ENCODE assay signal across 17 cellular contexts in genomic region chr2:40352321-40353099, GRCh38.
DNase-seq lines count a peak whose midpoint lies in the region; ATAC-seq and TF ChIP-seq lines count a peak whose summit lies in the region.
"Had no signal": no experiment of that assay in that cellular context is flagged by ENCODE, and none has a peak within 500 bp of the region (broad histone marks: within the 10 kb centered on the region; RNA-seq: fewer than 3 reads in every experiment).

No MANE protein-coding gene starts in this region.

- no peaks in the 10 kb centered on the region for H3K4me1 Mint-ChIP-seq in activated naive CD8-positive, alpha-beta T cell treated with anti-CD3 and anti-CD28 coated beads for 36 hours
- H3K4me1 Mint-ChIP-seq in progenitor cell of endocrine pancreas (ENCODE audit: low read depth) = no peaks in the 10 kb centered on the region
- H3K4me1 Mint-ChIP-seq: endodermal cell, GM23338 had no signal

- H3K4me3 Mint-ChIP-seq in activated naive CD8-positive, alpha-beta T cell treated with anti-CD3 and anti-CD28 coated beads for 36 hours = no peak overlapping the region
- H3K4me3 Mint-ChIP-seq in progenitor cell of endocrine pancreas (ENCODE audit: low read depth) = no peak overlapping the region
- H3K4me3 Mint-ChIP-seq: activated T-cell treated with anti-CD3 and anti-CD28 coated beads, Interleukin-2, amount 50 U/mL, for 72 hours; endodermal cell; GM23338 had no signal

- H3K36me3 Mint-ChIP-seq in activated naive CD8-positive, alpha-beta T cell treated with anti-CD3 and anti-CD28 coated beads for 36 hours = no peaks in the 10 kb centered on the region
- H3K36me3 Mint-ChIP-seq in progenitor cell of endocrine pancreas (ENCODE audit: insufficient read depth) = no peaks in the 10 kb centered on the region

- no peaks in the 10 kb centered on the region for H3K27me3 Mint-ChIP-seq in activated naive CD8-positive, alpha-beta T cell treated with anti-CD3 and anti-CD28 coated beads for 36 hours
- no peaks in the 10 kb centered on the region for H3K27me3 Mint-ChIP-seq in progenitor cell of endocrine pancreas

- ATAC-seq in thoracic aorta (ENCODE audit: insufficient number of reproducible peaks, low FRiP score, low read depth) = peak; percentile 54
- ATAC-seq in HG03469 (IDR thresholded peaks at IDR 0.05; ENCODE audit: unreplicated experiment) = no peak
- ATAC-seq: activated T-cell treated with anti-CD3 and anti-CD28 coated beads, Interleukin-2, amount 50 U/mL, for 72 hours; GM23338 had no signal

- H3K27ac ChIP-seq in thoracic aorta = peak overlapping the region; percentile 60 to 65
- H3K27ac ChIP-seq: HL-60 had no signal

- H3K9me3 Mint-ChIP-seq in activated naive CD8-positive, alpha-beta T cell treated with anti-CD3 and anti-CD28 coated beads for 36 hours = no peaks in the 10 kb centered on the region
- H3K9me3 Mint-ChIP-seq in progenitor cell of endocrine pancreas (ENCODE audit: low read depth) = no peaks in the 10 kb centered on the region
- H3K9me3 Mint-ChIP-seq: activated T-cell treated with anti-CD3 and anti-CD28 coated beads, Interleukin-2, amount 50 U/mL, for 72 hours; endodermal cell; GM23338 had no signal

- H3K9me3 ChIP-seq in thoracic aorta = no peaks in the 10 kb centered on the region
- H3K9me3 ChIP-seq: MG63 had no signal

- no peak overlapping the region for H3K4me3 ChIP-seq in thoracic aorta
- H3K4me3 ChIP-seq: GM23338, MG63 had no signal

- no peak overlapping the region for H3K27ac Mint-ChIP-seq in activated naive CD8-positive, alpha-beta T cell treated with anti-CD3 and anti-CD28 coated beads for 36 hours
- no peak overlapping the region for H3K27ac Mint-ChIP-seq in progenitor cell of endocrine pancreas
- H3K27ac Mint-ChIP-seq: activated T-cell treated with anti-CD3 and anti-CD28 coated beads, Interleukin-2, amount 50 U/mL, for 72 hours; endodermal cell; GM23338 had no signal

- H3K4me1 ChIP-seq in thoracic aorta (ENCODE audit: control insufficient read depth in 1 of 2, low read depth in 2 of 2) = peaks cover 7 to 24% of the 10 kb centered on the region in 2 donors

- DNase-seq in HS-27A (ENCODE audit: low read depth) = peak; percentile 35
- DNase-seq in cerebellar cortex (ENCODE audit: low spot score) = peak; percentile 58
- DNase-seq in iris pigment epithelial cell (ENCODE audit: low read depth) = peak; percentile 57
- no peak for DNase-seq in thoracic aorta (ENCODE audit: low spot score)
- no peak for DNase-seq in activated naive CD8-positive, alpha-beta T cell treated with anti-CD3 and anti-CD28 coated beads for 36 hours
- no peak for DNase-seq in SW 1271 (lab: John Stamatoyannopoulos, UW)
- DNase-seq in progenitor cell of endocrine pancreas (ENCODE audit: low spot score, unreplicated experiment) = no peak
- DNase-seq: activated CD4-positive, alpha-beta T cell treated with anti-CD3 and anti-CD28 coated beads for 4 hours; activated T-cell treated with anti-CD3 and anti-CD28 coated beads, Interleukin-2, amount 50 U/mL, for 72 hours; anterior cingulate cortex; C1 segment of cervical spinal cord; endodermal cell; MG63; NCI-H2171 had no signal

- no peaks in the 10 kb centered on the region for H3K36me3 ChIP-seq in thoracic aorta
- H3K36me3 ChIP-seq: MG63 had no signal

- no peak for TF ChIP-seq CTCF in thoracic aorta (IDR thresholded peaks at IDR 0.05)
- TF ChIP-seq CTCF in progenitor cell of endocrine pancreas (IDR thresholded peaks at IDR 0.05; ENCODE audit: unreplicated experiment) = no peak

- H3K27me3 ChIP-seq in thoracic aorta (replicated peaks; ENCODE audit: insufficient read depth) = no peaks in the 10 kb centered on the region
- H3K27me3 ChIP-seq: MG63 had no signal

Comparison
In these comparisons a context has a peak if more than half of its experiments do, and no peak if none do; other contexts are left out.
1. DNase-seq: peak in HS-27A (single experiment), cerebellar cortex (single experiment) and iris pigment epithelial cell (single experiment); none in thoracic aorta (single experiment), activated naive CD8-positive, alpha-beta T cell treated with anti-CD3 and anti-CD28 coated beads for 36 hours (single experiment), SW 1271 (0 of 2) and progenitor cell of endocrine pancreas (single experiment).